In genomic region chr11:83158474-83158786, GRCh38 we compare ENCODE assay signal across 7 cellular contexts. TPM values are rescaled to one million over a fixed set of nuclear protein-coding genes. Genes with fewer than 3 reads are reported as not detected.
A peak's percentile ranks its signal among the peaks of the same experiment; 100 is the strongest.
DNase-seq lines count a peak whose midpoint lies in the region; ATAC-seq, FAIRE-seq and TF ChIP-seq lines count a peak whose summit lies in the region.

No MANE protein-coding gene starts in this region.

- H2BK15ac ChIP-seq in IMR-90 (ENCODE audit: low read depth, low read length) = no peak overlapping the region

- H3K14ac ChIP-seq in IMR-90 (replicated peaks; ENCODE audit: low read depth, low read length) = peak overlapping the region; percentile 89

- POLR2A ChIA-PET in IMR-90 (lab: Charles Lee; ENCODE audit: unreplicated experiment) = interaction anchor here (0.5 to 0.7 kb wide), 2 partner anchors 56 to 62 kb away, joined by 4 read pairs; no protein-coding TSS in a partner anchor

- peaks cover 0 to 14% of the 10 kb centered on the region in 2 experiments; a peak in 3 of 4 replicates for H3K79me1 ChIP-seq in IMR-90 (ENCODE audit: low read depth in 1 of 2, low read length in 2 of 2)

- H4K20me1 ChIP-seq in IMR-90 (ENCODE audit: insufficient read depth, low read length) = peaks cover 51% of the 10 kb centered on the region

- H2AK5ac ChIP-seq in IMR-90 (ENCODE audit: low read depth, low read length) = no peak overlapping the region

- H3K9me3 Mint-ChIP-seq in activated naive CD8-positive, alpha-beta T cell treated with anti-CD3 and anti-CD28 coated beads, Interleukin-2, amount 50 U/mL, for 24 hours = no peaks in the 10 kb centered on the region

- BruUV-seq in IMR-90 (replicated peaks; lab: Mats Ljungman, UMichigan) = no TSS peak

- peaks cover 56% of the 10 kb centered on the region for H3K4me1 Mint-ChIP-seq in activated naive CD8-positive, alpha-beta T cell treated with anti-CD3 and anti-CD28 coated beads, Interleukin-2, amount 50 U/mL, for 24 hours

- no peak for ATAC-seq in IMR-90 (ENCODE audit: low read depth)
- ATAC-seq in activated naive CD8-positive, alpha-beta T cell treated with anti-CD3 and anti-CD28 coated beads, Interleukin-2, amount 50 U/mL, for 24 hours = no peak

- H2AK9ac ChIP-seq in IMR-90 (replicated peaks; ENCODE audit: low read depth, low read length, poor library complexity) = peak overlapping the region; percentile 100

- intact Hi-C loops in IMR-90 (cut with micrococcal nuclease) = loop anchor here (5.0 kb wide), 3 partner anchors 106 to 441 kb away; no protein-coding TSS in a partner anchor

- peak overlapping the region; percentile 89; the same call in 1 of the 2 replicates for H3K56ac ChIP-seq in IMR-90 (ENCODE audit: extremely low read depth, insufficient read depth, low read length)

- no peak overlapping the region for H4K91ac ChIP-seq in IMR-90 (ENCODE audit: insufficient read depth, low read depth, low read length)

- H3K4ac ChIP-seq in IMR-90 (ENCODE audit: low read depth, low read length) = peak overlapping the region; percentile 97; the same call in 1 of the 2 replicates

- H3K36me3 ChIP-seq in IMR-90 (ENCODE audit: control insufficient read depth, insufficient read depth, low read length) = peaks cover 4% of the 10 kb centered on the region
- H3K36me3 ChIP-seq in kidney epithelial cell (ENCODE audit: control insufficient read depth, insufficient read depth, low read length) = no peaks in the 10 kb centered on the region

- TF ChIP-seq CTCF in IMR-90 (conservative IDR thresholded peaks at IDR 0.05; ENCODE audit: low read depth, low read length) (no peak), kidney epithelial cell (IDR thresholded peaks at IDR 0.05; ENCODE audit: insufficient read depth, low read length, poor library complexity, severe bottlenecking) (no peak)

- H4K8ac ChIP-seq in IMR-90 (ENCODE audit: low read depth in 2 of 2, low read length in 2 of 2) = peak overlapping the region in 1 of 2 experiments; percentile 55; a peak in 3 of 4 replicates

- no peaks in the 10 kb centered on the region for H3K27me3 ChIP-seq in IMR-90 (ENCODE audit: control insufficient read depth, insufficient read depth, low read length)
- no peaks in the 10 kb centered on the region for H3K27me3 ChIP-seq in kidney epithelial cell (ENCODE audit: control insufficient read depth, insufficient read depth, low read length)

- peaks cover 49% of the 10 kb centered on the region for H3K36me3 Mint-ChIP-seq in activated naive CD8-positive, alpha-beta T cell treated with anti-CD3 and anti-CD28 coated beads, Interleukin-2, amount 50 U/mL, for 24 hours (ENCODE audit: low read depth)

- peaks cover 3% of the 10 kb centered on the region for H3K4me1 ChIP-seq in IMR-90 (ENCODE audit: control insufficient read depth, insufficient read depth, low read length)

- no peak overlapping the region for H2BK120ac ChIP-seq in IMR-90 (ENCODE audit: low read depth, low read length)

- H3K27me3 Mint-ChIP-seq in activated naive CD8-positive, alpha-beta T cell treated with anti-CD3 and anti-CD28 coated beads, Interleukin-2, amount 50 U/mL, for 24 hours = no peaks in the 10 kb centered on the region

- dilution Hi-C loops in IMR-90 (cut with HindIII; ENCODE audit: low sequenced_read_pairs, unreplicated experiment) = loop anchor here (25.0 kb wide), 1 partner anchor 96 kb away; the partner anchor contains the start of gene RAB30

- no peak overlapping the region for H2BK20ac ChIP-seq in IMR-90 (ENCODE audit: low read depth, low read length)

- in situ Hi-C loops in IMR-90 (cut with MboI; ENCODE audit: low sequenced_read_pairs) = no loop called here

- peak overlapping the region; percentile 87 for H2BK5ac ChIP-seq in IMR-90 (ENCODE audit: low read depth, low read length, poor library complexity, severe bottlenecking)

- no peak for TF ChIP-seq RAD21 in IMR-90 (IDR thresholded peaks at IDR 0.05; ENCODE audit: low read length)

- no CpG with 5 or more reads among the region's 4 CpGs for WGBS in IMR-90 (ENCODE audit: extremely low coverage in 2 of 2, insufficient read length in 1 of 2), 2 experiments

- peak overlapping the region; percentile 97 for H3K4me3 Mint-ChIP-seq in activated naive CD8-positive, alpha-beta T cell treated with anti-CD3 and anti-CD28 coated beads, Interleukin-2, amount 50 U/mL, for 24 hours

- H3K23ac ChIP-seq in IMR-90 (ENCODE audit: low read depth, low read length) = peak overlapping the region; percentile 89

- FAIRE-seq in GM19239 (lab: Jason Lieb, UNC) = no peak

- H3K18ac ChIP-seq in IMR-90 (ENCODE audit: low read depth, low read length) = no peak overlapping the region

- TF ChIP-seq POLR2A in IMR-90 (IDR thresholded peaks at IDR 0.05; ENCODE audit: low read depth, low read length) = no peak

- CTCF ChIA-PET in IMR-90 (lab: Yijun Ruan, JAX) = interaction anchor here (1.4 kb wide), 1 partner anchor 12 kb away, joined by 5 read pairs; no protein-coding TSS in a partner anchor

- H3K9me3 ChIP-seq in IMR-90 (ENCODE audit: control insufficient read depth, insufficient read depth, low read length) = no peaks in the 10 kb centered on the region

- DNase-seq in IMR-90 (no peak), kidney epithelial cell (ENCODE audit: low read depth) (no peak), substantia nigra (lab: John Stamatoyannopoulos, UW) (no peak), NCI-H1694 (lab: John Stamatoyannopoulos, UW) (no peak), GM19239 (ENCODE audit: insufficient read length, low spot score) (no peak)
- no peak for DNase-seq in activated naive CD8-positive, alpha-beta T cell treated with anti-CD3 and anti-CD28 coated beads, Interleukin-2, amount 50 U/mL, for 24 hours
- DNase-seq in central memory CD4-positive, alpha-beta T cell = no peak

- H3K27ac ChIP-seq in IMR-90 (ENCODE audit: insufficient read depth, low read length) = no peak overlapping the region; the same call in 1 of the 2 replicates
- H3K27ac ChIP-seq in substantia nigra (ENCODE audit: low read depth, low read length, poor library complexity, severe bottlenecking) = peak overlapping the region; percentile 97

- peak overlapping the region; percentile 100 for H3K9ac ChIP-seq in IMR-90 (ENCODE audit: low read depth, low read length)

- H3K4me2 ChIP-seq in IMR-90 (ENCODE audit: low read depth, low read length) = peak overlapping the region; percentile 96

- H3K27ac Mint-ChIP-seq in activated naive CD8-positive, alpha-beta T cell treated with anti-CD3 and anti-CD28 coated beads, Interleukin-2, amount 50 U/mL, for 24 hours = peak overlapping the region; percentile 100

- H3K4me3 ChIP-seq in IMR-90 (ENCODE audit: insufficient read depth, low read depth, low read length) = peak overlapping the region; percentile 71
- H3K4me3 ChIP-seq in kidney epithelial cell (ENCODE audit: low read depth, low read length) = peak overlapping the region; percentile 51

- no peak overlapping the region for H2AFZ ChIP-seq in IMR-90 (replicated peaks; ENCODE audit: low read length, poor library complexity)

- peaks cover 6% of the 10 kb centered on the region; the same call in 1 of the 2 replicates for H3K9me1 ChIP-seq in IMR-90 (ENCODE audit: insufficient read depth, low read length)

- no peak overlapping the region; the same call in 1 of the 2 replicates for H4K5ac ChIP-seq in IMR-90 (ENCODE audit: low read depth, low read length)

TF ChIP-seq in IMR-90, 13 proteins besides CTCF, POLR2A, EP300 and RAD21:
- TF ChIP-seq ELK1 (IDR thresholded peaks at IDR 0.05; ENCODE audit: borderline replicate concordance, low read depth, low read length) (no peak), MAZ (IDR thresholded peaks at IDR 0.05; ENCODE audit: borderline replicate concordance, low read depth, low read length) (no peak), CEBPB (IDR thresholded peaks at IDR 0.05; ENCODE audit: low read depth, low read length) (no peak), USF2 (IDR thresholded peaks at IDR 0.05; ENCODE audit: low read depth, low read length) (no peak), BHLHE40 (IDR thresholded peaks at IDR 0.05; ENCODE audit: low read depth, low read length) (no peak), RFX5 (IDR thresholded peaks at IDR 0.05; ENCODE audit: low read depth, low read length) (no peak), CHD1 (IDR thresholded peaks at IDR 0.05; ENCODE audit: low read depth, low read length) (no peak), RCOR1 (IDR thresholded peaks at IDR 0.05; ENCODE audit: insufficient replicate concordance, low read length) (no peak), MXI1 (IDR thresholded peaks at IDR 0.05; ENCODE audit: borderline replicate concordance, low read depth, low read length) (no peak), FOS (IDR thresholded peaks at IDR 0.05; ENCODE audit: low read depth, low read length) (no peak), NFE2L2 (IDR thresholded peaks at IDR 0.05; ENCODE audit: low read depth, low read length) (no peak), SMC3 (IDR thresholded peaks at IDR 0.05; ENCODE audit: low read depth, low read length) (no peak), MAFK (IDR thresholded peaks at IDR 0.05; ENCODE audit: low read depth, low read length) (no peak)

RNA-seq across cellular contexts. Expression of gene PCF11, which starts 1.5 kb away (rescaled TPM):
- total RNA-seq in IMR-90 (2012; rRNA removed) (26.7 and 34.2 TPM in 2 replicates), kidney epithelial cell (31.0 and 42.5 TPM in 2 replicates)
- polyA plus RNA-seq in IMR-90 (2012; rRNA removed) = 16.2 and 19.2 TPM in 2 replicates
- 7.3 and 12.7 TPM in 2 replicates for polyA plus RNA-seq in IMR-90 (2012; cell fraction: cytosol; rRNA removed)
- polyA plus RNA-seq in IMR-90 (2012; cell fraction: nucleus; rRNA removed; ENCODE audit: low replicate concordance) = 84.8 and 142 TPM in 2 replicates

RNA-seq across cellular contexts. Expression of gene ANKRD42, which starts 35.1 kb away (rescaled TPM):
- total RNA-seq in IMR-90 (2012; rRNA removed) (5.6 and 6.9 TPM in 2 replicates), kidney epithelial cell (10.0 and 11.5 TPM in 2 replicates)
- polyA plus RNA-seq in IMR-90 (2012; rRNA removed) = 4.2 and 5.2 TPM in 2 replicates
- 2.9 and 3.5 TPM in 2 replicates for polyA plus RNA-seq in IMR-90 (2012; cell fraction: cytosol; rRNA removed)
- polyA plus RNA-seq in IMR-90 (2012; cell fraction: nucleus; rRNA removed; ENCODE audit: low replicate concordance) = 3.1 and 7.1 TPM in 2 replicates
